Comparison of ENCODE assay signal across 19 cellular contexts in the genomic region with DNA sequence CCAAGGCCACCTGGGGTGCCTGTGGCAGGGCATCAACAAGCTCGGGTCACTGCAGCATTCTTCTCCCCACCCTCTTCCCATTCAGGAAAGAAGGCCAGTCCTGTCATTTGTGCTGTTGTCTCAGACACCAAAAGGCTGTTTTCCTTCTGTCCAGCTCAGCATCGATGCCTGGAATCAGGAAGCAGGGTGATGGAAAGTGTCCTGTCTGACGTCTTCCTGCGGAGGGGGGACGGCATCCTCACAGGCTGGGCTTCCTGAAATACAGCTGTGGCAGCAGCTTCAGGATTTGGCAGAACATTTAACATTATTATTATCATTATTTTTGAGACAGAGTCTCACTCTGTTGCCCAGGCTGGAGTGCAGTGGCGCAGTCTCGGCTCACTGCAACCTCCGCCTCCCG. TPM values are rescaled to one million over a fixed set of nuclear protein-coding genes. Genes with fewer than 3 reads are reported as not detected.
DNase-seq lines count a peak whose midpoint lies in the region; ATAC-seq and TF ChIP-seq lines count a peak whose summit lies in the region.
"Had no signal": no experiment of that assay in that cellular context is flagged by ENCODE, and none has a peak within 500 bp of the region (broad histone marks: within the 10 kb centered on the region; RNA-seq: fewer than 3 reads in every experiment).

No MANE protein-coding gene starts in this region.

- H3K4me1 ChIP-seq in Peyer's patch (peaks cover 0 to 19% (median 15%) of the 10 kb centered on the region in 4 donors), esophagus squamous epithelium (peaks cover 27 to 48% (median 32%) of the 10 kb centered on the region in 3 donors), mesenchymal stem cell (ENCODE audit: control insufficient read depth, insufficient read depth, low read depth, low read length) (peaks cover 16% of the 10 kb centered on the region), subcutaneous abdominal adipose tissue (ENCODE audit: control insufficient read depth in 5 of 5, insufficient read depth in 5 of 5, low read length in 5 of 5) (peaks cover 18 to 67% (median 47%) of the 10 kb centered on the region in 5 donors)

- TF ChIP-seq POLR2A in Peyer's patch (IDR thresholded peaks at IDR 0.05) (no peak), esophagus squamous epithelium (IDR thresholded peaks at IDR 0.05) (no peak)

- H3K9me3 Mint-ChIP-seq in activated naive CD8-positive, alpha-beta T cell treated with anti-CD3 and anti-CD28 coated beads for 36 hours, result no peaks in the 10 kb centered on the region
- H3K9me3 Mint-ChIP-seq: activated naive CD4-positive, alpha-beta T cell treated with anti-CD3 and anti-CD28 coated beads, Interleukin-2, amount 50 U/mL, for 24 hours; activated T-cell treated with anti-CD3 and anti-CD28 coated beads, Interleukin-2, amount 50 U/mL, for 4 hours; CD8-positive, alpha-beta memory T cell had no signal

- no peak overlapping the region for H3K4me3 Mint-ChIP-seq in activated naive CD8-positive, alpha-beta T cell treated with anti-CD3 and anti-CD28 coated beads for 36 hours
- H3K4me3 Mint-ChIP-seq: activated naive CD4-positive, alpha-beta T cell treated with anti-CD3 and anti-CD28 coated beads, Interleukin-2, amount 50 U/mL, for 24 hours; activated T-cell treated with anti-CD3 and anti-CD28 coated beads, Interleukin-2, amount 50 U/mL, for 4 hours; CD8-positive, alpha-beta memory T cell had no signal

- TF ChIP-seq CTCF in Peyer's patch (IDR thresholded peaks at IDR 0.05), result no peak
- TF ChIP-seq CTCF in esophagus squamous epithelium (IDR thresholded peaks at IDR 0.05), result no peak

- no peak overlapping the region for H3K18ac ChIP-seq in mesenchymal stem cell (ENCODE audit: low read depth in 1 of 2, low read length in 2 of 2)

- no peak overlapping the region for H4K8ac ChIP-seq in mesenchymal stem cell (ENCODE audit: low read length)

- H3K9me3 ChIP-seq in Peyer's patch (no peaks in the 10 kb centered on the region), esophagus squamous epithelium (no peaks in the 10 kb centered on the region), mesenchymal stem cell (ENCODE audit: control insufficient read depth, low read length) (no peaks in the 10 kb centered on the region), subcutaneous abdominal adipose tissue (ENCODE audit: control insufficient read depth in 5 of 5, low read length in 5 of 5) (no peaks in the 10 kb centered on the region)

- intact Hi-C loops in esophagus squamous epithelium (cut with DNase I), result no loop called here

- H3K14ac ChIP-seq in mesenchymal stem cell (ENCODE audit: low read length in 2 of 2), result no peak overlapping the region

- H3K27me3 ChIP-seq in Peyer's patch, result no peaks in the 10 kb centered on the region
- H3K27me3 ChIP-seq in esophagus squamous epithelium, result no peaks in the 10 kb centered on the region
- H3K27me3 ChIP-seq in mesenchymal stem cell (ENCODE audit: control insufficient read depth in 1 of 2, insufficient read depth in 1 of 2, low read length in 2 of 2), result no peaks in the 10 kb centered on the region
- no peaks in the 10 kb centered on the region for H3K27me3 ChIP-seq in subcutaneous abdominal adipose tissue (ENCODE audit: control insufficient read depth in 5 of 5, insufficient read depth in 4 of 5, low read length in 5 of 5)
- H3K27me3 ChIP-seq: foreskin keratinocyte had no signal

- H3K79me1 ChIP-seq in mesenchymal stem cell (replicated peaks; ENCODE audit: low read length, poor library complexity, severe bottlenecking), result no peaks in the 10 kb centered on the region

- H3K4me2 ChIP-seq in mesenchymal stem cell (ENCODE audit: low read length, poor library complexity, severe bottlenecking), result no peak overlapping the region

- no peak overlapping the region for H4K91ac ChIP-seq in mesenchymal stem cell (ENCODE audit: low read length)

- peak in 1 of 3 donors; percentile 13 for DNase-seq in Peyer's patch
- DNase-seq in esophagus squamous epithelium (lab: John Stamatoyannopoulos, UW), result no peak
- no peak for DNase-seq in mesenchymal stem cell
- DNase-seq in activated naive CD8-positive, alpha-beta T cell treated with anti-CD3 and anti-CD28 coated beads for 36 hours, result no peak
- no peak for DNase-seq in NCI-H1417 (lab: John Stamatoyannopoulos, UW)
- DNase-seq: activated T-cell treated with anti-CD3 and anti-CD28 coated beads, Interleukin-2, amount 50 U/mL, for 4 hours; CD8-positive, alpha-beta memory T cell; foreskin keratinocyte; kidney glomerular epithelial cell; NCI-H1105; NCI-H748 treated with DMSO at 0.1 percent for 48 hours; PC-3; stimulated activated CD4-positive, alpha-beta T cell treated with anti-CD3 and anti-CD28 coated beads, Interleukin-1b, Interleukin-23, amount 100 ng/mL, for 48 hours; T-helper 9 cell had no signal

- no peaks in the 10 kb centered on the region for H3K27me3 Mint-ChIP-seq in activated naive CD8-positive, alpha-beta T cell treated with anti-CD3 and anti-CD28 coated beads for 36 hours
- H3K27me3 Mint-ChIP-seq: activated naive CD4-positive, alpha-beta T cell treated with anti-CD3 and anti-CD28 coated beads, Interleukin-2, amount 50 U/mL, for 24 hours; CD8-positive, alpha-beta memory T cell had no signal

- H3K9ac ChIP-seq in mesenchymal stem cell (ENCODE audit: low read length) (no peak overlapping the region), subcutaneous abdominal adipose tissue (ENCODE audit: low read length in 5 of 5) (peak overlapping the region in 3 of 5 donors; percentile 6 to 63 (median 62))

- H2BK15ac ChIP-seq in mesenchymal stem cell (ENCODE audit: low read depth, poor library complexity, severe bottlenecking), result no peak overlapping the region

- H3K4me3 ChIP-seq in Peyer's patch (no peak overlapping the region), esophagus squamous epithelium (no peak overlapping the region), mesenchymal stem cell (ENCODE audit: insufficient read depth in 1 of 2, low read depth in 1 of 2, low read length in 2 of 2) (no peak overlapping the region), subcutaneous abdominal adipose tissue (ENCODE audit: low read depth in 1 of 5, low read length in 5 of 5) (no peak overlapping the region)

- no peak overlapping the region for H3K23ac ChIP-seq in mesenchymal stem cell (ENCODE audit: low read length in 2 of 2)

- no peak overlapping the region for H2BK5ac ChIP-seq in mesenchymal stem cell (ENCODE audit: low read depth, low read length, poor library complexity, severe bottlenecking)

- H3K27ac ChIP-seq in Peyer's patch, result peak overlapping the region in 3 of 4 donors; percentile 32 to 67 (median 46)
- peak overlapping the region; percentile 7 to 77 (median 55) for H3K27ac ChIP-seq in esophagus squamous epithelium
- H3K27ac ChIP-seq in mesenchymal stem cell (ENCODE audit: low read length, poor library complexity, severe bottlenecking), result no peak overlapping the region
- peak overlapping the region; percentile 91 for H3K27ac ChIP-seq in subcutaneous abdominal adipose tissue (ENCODE audit: low read depth, low read length)
- H3K27ac ChIP-seq: foreskin keratinocyte had no signal

- H3K4me1 Mint-ChIP-seq in activated naive CD8-positive, alpha-beta T cell treated with anti-CD3 and anti-CD28 coated beads for 36 hours, result peaks cover 16% of the 10 kb centered on the region

- H3K27ac Mint-ChIP-seq in activated naive CD8-positive, alpha-beta T cell treated with anti-CD3 and anti-CD28 coated beads for 36 hours, result no peak overlapping the region
- H3K27ac Mint-ChIP-seq: activated naive CD4-positive, alpha-beta T cell treated with anti-CD3 and anti-CD28 coated beads, Interleukin-2, amount 50 U/mL, for 24 hours had no signal

- H3K36me3 Mint-ChIP-seq in activated naive CD8-positive, alpha-beta T cell treated with anti-CD3 and anti-CD28 coated beads for 36 hours, result no peaks in the 10 kb centered on the region
- H3K36me3 Mint-ChIP-seq: activated naive CD4-positive, alpha-beta T cell treated with anti-CD3 and anti-CD28 coated beads, Interleukin-2, amount 50 U/mL, for 24 hours; CD8-positive, alpha-beta memory T cell had no signal

- peak overlapping the region; percentile 92 for H2AK5ac ChIP-seq in mesenchymal stem cell (ENCODE audit: low read length, severe bottlenecking)

- H3K36me3 ChIP-seq in Peyer's patch (no peaks in the 10 kb centered on the region), esophagus squamous epithelium (no peaks in the 10 kb centered on the region), mesenchymal stem cell (ENCODE audit: control insufficient read depth in 1 of 2, insufficient read depth in 2 of 2, low read depth in 1 of 2, low read length in 2 of 2) (peaks cover 0 to 3% of the 10 kb centered on the region in 2 experiments), subcutaneous abdominal adipose tissue (ENCODE audit: control insufficient read depth in 5 of 5, insufficient read depth in 5 of 5, low read length in 5 of 5) (no peaks in the 10 kb centered on the region)

- WGBS in esophagus squamous epithelium, 2 donors, result 84 to 89% methylated on average over 9 of the region's 9 CpGs
- 74% methylated on average over 9 of the region's 9 CpGs for whole genome bisulfite sequencing in mesenchymal stem cell

- H3K4ac ChIP-seq in mesenchymal stem cell (ENCODE audit: low read depth in 1 of 2, low read length in 2 of 2), result no peak overlapping the region

- no peak for ATAC-seq in HG02884 (IDR thresholded peaks at IDR 0.05; ENCODE audit: unreplicated experiment)
- ATAC-seq in HG02678 (IDR thresholded peaks at IDR 0.05; ENCODE audit: unreplicated experiment), result no peak
- ATAC-seq: activated CD4-positive, CD25-positive, alpha-beta regulatory T cell treated with anti-CD3 and anti-CD28 coated beads, Interleukin-2, amount 50 U/mL, for 24 hours; activated T-cell treated with anti-CD3 and anti-CD28 coated beads, Interleukin-2, amount 50 U/mL, for 4 hours; foreskin keratinocyte; PC-3 had no signal

- H2AFZ ChIP-seq in mesenchymal stem cell (ENCODE audit: low read depth, low read length), result no peak overlapping the region

- H2BK12ac ChIP-seq in mesenchymal stem cell (ENCODE audit: low read length in 2 of 2), result no peak overlapping the region

- H2BK120ac ChIP-seq in mesenchymal stem cell (ENCODE audit: low read depth, low read length), result no peak overlapping the region

RNA-seq across cellular contexts. Expression of a gene that starts 33.0 kb away (rescaled TPM):
- total RNA-seq in Peyer's patch (10 to 100 TPM in 1 of 4 donors, 1 to 10 TPM in 3; 3.9 to 13.2 (median 5.3) TPM), esophagus squamous epithelium (1 to 10 TPM in 3 of 4 donors, under 1 TPM in 1; 0.45 to 7.8 (median 2.4) TPM)
- 2.1 TPM for polyA plus RNA-seq in mesenchymal stem cell (2013, experiment 1 of 2)
- 2.1 TPM for polyA plus RNA-seq in mesenchymal stem cell (2013, experiment 2 of 2)
- total RNA-seq in activated naive CD8-positive, alpha-beta T cell treated with anti-CD3 and anti-CD28 coated beads for 36 hours, result 1 to 10 TPM; 2.8 to 2.9 TPM

RNA-seq across cellular contexts. Expression of a gene that starts 37.0 kb away (rescaled TPM):
- total RNA-seq in Peyer's patch (10 to 100 TPM in 1 of 4 donors, 1 to 10 TPM in 3; 4.7 to 18.2 (median 7.4) TPM), esophagus squamous epithelium (10 to 100 TPM in 1 of 4 donors, 1 to 10 TPM in 3; 5.6 to 18.3 (median 7.2) TPM)
- 16.3 TPM for polyA plus RNA-seq in mesenchymal stem cell (2013, experiment 1 of 2)
- 17.0 TPM for polyA plus RNA-seq in mesenchymal stem cell (2013, experiment 2 of 2)
- 1 to 10 TPM; 6.8 to 7.8 TPM for total RNA-seq in activated naive CD8-positive, alpha-beta T cell treated with anti-CD3 and anti-CD28 coated beads for 36 hours

RNA-seq across cellular contexts. Expression of a gene that starts 53.3 kb away (rescaled TPM):
- total RNA-seq in Peyer's patch (1 to 10 TPM; 3.5 to 8.5 (median 6.9) TPM), esophagus squamous epithelium (10 to 100 TPM in 1 of 4 donors, 1 to 10 TPM in 3; 1.8 to 17.5 (median 3.8) TPM)
- 0.94 TPM for polyA plus RNA-seq in mesenchymal stem cell (2013, experiment 1 of 2)
- 1.0 TPM for polyA plus RNA-seq in mesenchymal stem cell (2013, experiment 2 of 2)
- 10 to 100 TPM; 27.3 to 30.4 TPM for total RNA-seq in activated naive CD8-positive, alpha-beta T cell treated with anti-CD3 and anti-CD28 coated beads for 36 hours
